In genomic region chr3:32860499-32860898, GRCh38 we compare ENCODE assay signal across 21 cellular contexts.
"Had no signal": no experiment of that assay in that cellular context is flagged by ENCODE, and none has a peak within 500 bp of the region (broad histone marks: within the 10 kb centered on the region; RNA-seq: fewer than 3 reads in every experiment).

No MANE protein-coding gene starts in this region.

- H3K4me3 Mint-ChIP-seq: activated CD4-positive, alpha-beta T cell treated with anti-CD3 and anti-CD28 coated beads, Interleukin-2, amount 10 ng/mL, durations not matched to agents 24 days and 14 days; activated CD8-positive, alpha-beta memory T cell treated with anti-CD3 and anti-CD28 coated beads, Interleukin-2, amount 10 ng/mL, durations not matched to agents 7 days and 5 days; activated naive CD8-positive, alpha-beta T cell treated with anti-CD3 and anti-CD28 coated beads, Interleukin-2, amount 50 U/mL, for 24 hours; activated T-cell treated with anti-CD3 and anti-CD28 coated beads, Interleukin-2, amount 50 U/mL, for 24 hours; brain; central memory CD8-positive, alpha-beta T cell; T-helper 1 cell treated with Interleukin-12 subunit alpha and Interleukin-12 subunit beta and Interleukin-4 antibody, amounts not matched to agents 30 μg/mL and 1 μg/mL, for 36 hours had no signal

- H3K36me3 Mint-ChIP-seq: activated CD8-positive, alpha-beta memory T cell treated with anti-CD3 and anti-CD28 coated beads, Interleukin-2, amount 10 ng/mL, durations not matched to agents 7 days and 5 days; activated naive CD4-positive, alpha-beta T cell treated with anti-CD3 and anti-CD28 coated beads, Interleukin-2, amount 50 U/mL, for 72 hours; brain had no signal

- H3K9me3 Mint-ChIP-seq: activated CD4-positive, alpha-beta T cell treated with anti-CD3 and anti-CD28 coated beads, Interleukin-2, amount 10 ng/mL, durations not matched to agents 24 days and 14 days; activated naive CD4-positive, alpha-beta T cell treated with anti-CD3 and anti-CD28 coated beads, Interleukin-2, amount 50 U/mL, for 72 hours; activated naive CD8-positive, alpha-beta T cell treated with anti-CD3 and anti-CD28 coated beads, Interleukin-2, amount 50 U/mL, for 24 hours; activated T-cell treated with anti-CD3 and anti-CD28 coated beads, Interleukin-2, amount 50 U/mL, for 24 hours; central memory CD8-positive, alpha-beta T cell; T-helper 1 cell treated with Interleukin-12 subunit alpha and Interleukin-12 subunit beta and Interleukin-4 antibody, amounts not matched to agents 30 μg/mL and 1 μg/mL, for 36 hours had no signal

- H3K4me1 ChIP-seq: SJSA1 had no signal

- H3K4me3 ChIP-seq: SJSA1 had no signal

- ATAC-seq: activated CD8-positive, alpha-beta memory T cell treated with anti-CD3 and anti-CD28 coated beads, Interleukin-2, amount 10 ng/mL, durations not matched to agents 7 days and 5 days; activated naive CD4-positive, alpha-beta T cell treated with anti-CD3 and anti-CD28 coated beads, Interleukin-2, amount 50 U/mL, for 72 hours; activated naive CD8-positive, alpha-beta T cell treated with anti-CD3 and anti-CD28 coated beads, Interleukin-2, amount 50 U/mL, for 24 hours had no signal

- H3K4me1 Mint-ChIP-seq: activated CD4-positive, alpha-beta T cell treated with anti-CD3 and anti-CD28 coated beads, Interleukin-2, amount 10 ng/mL, durations not matched to agents 24 days and 14 days; activated CD8-positive, alpha-beta memory T cell treated with anti-CD3 and anti-CD28 coated beads, Interleukin-2, amount 10 ng/mL, durations not matched to agents 7 days and 5 days; activated naive CD8-positive, alpha-beta T cell treated with anti-CD3 and anti-CD28 coated beads, Interleukin-2, amount 50 U/mL, for 24 hours; central memory CD8-positive, alpha-beta T cell had no signal

- H3K27me3 Mint-ChIP-seq: brain had no signal

- H3K9me3 ChIP-seq: SJSA1 had no signal

- DNase-seq: activated CD4-positive, alpha-beta T cell treated with anti-CD3 and anti-CD28 coated beads for 1 hour; activated CD4-positive, alpha-beta T cell treated with anti-CD3 and anti-CD28 coated beads, Interleukin-2, amount 10 ng/mL, durations not matched to agents 24 days and 14 days; activated CD4-positive, alpha-beta T cell treated with anti-CD3 and anti-CD28 coated beads, Interleukin-2, amount 50 U/mL, for 48 hours; activated CD8-positive, alpha-beta memory T cell treated with anti-CD3 and anti-CD28 coated beads, Interleukin-2, amount 10 ng/mL, durations not matched to agents 7 days and 5 days; activated effector memory CD4-positive, alpha-beta T cell treated with anti-CD3 and anti-CD28 coated beads, Interleukin-2, amount 50 U/mL, for 16 hours; activated naive CD4-positive, alpha-beta T cell treated with Interleukin-2 at 50 U/mL for 16 hours; activated naive CD8-positive, alpha-beta T cell treated with anti-CD3 and anti-CD28 coated beads, Interleukin-2, amount 50 U/mL, for 24 hours; activated T-cell treated with anti-CD3 and anti-CD28 coated beads, Interleukin-2, amount 50 U/mL, for 24 hours; amygdala; MM.1S; NCI-H1105; NCI-H1436; NCI-H1694 treated with DMSO at 0.1 percent for 48 hours; NCI-H2029 treated with DMSO at 0.1 percent for 48 hours; NCI-H524; SHP77 had no signal

- H3K27ac Mint-ChIP-seq: activated CD4-positive, alpha-beta T cell treated with anti-CD3 and anti-CD28 coated beads, Interleukin-2, amount 10 ng/mL, durations not matched to agents 24 days and 14 days; activated CD8-positive, alpha-beta memory T cell treated with anti-CD3 and anti-CD28 coated beads, Interleukin-2, amount 10 ng/mL, durations not matched to agents 7 days and 5 days; activated naive CD4-positive, alpha-beta T cell treated with anti-CD3 and anti-CD28 coated beads, Interleukin-2, amount 50 U/mL, for 72 hours; activated naive CD8-positive, alpha-beta T cell treated with anti-CD3 and anti-CD28 coated beads, Interleukin-2, amount 50 U/mL, for 24 hours; activated T-cell treated with anti-CD3 and anti-CD28 coated beads, Interleukin-2, amount 50 U/mL, for 24 hours; brain; T-helper 1 cell treated with Interleukin-12 subunit alpha and Interleukin-12 subunit beta and Interleukin-4 antibody, amounts not matched to agents 30 μg/mL and 1 μg/mL, for 36 hours had no signal

- H3K27ac ChIP-seq: SJSA1 had no signal

- H3K36me3 ChIP-seq: SJSA1 had no signal

- H3K27me3 ChIP-seq: SJSA1 had no signal
